8 cellular contexts compared by ENCODE assay signal in genomic region chr19:49097453-49098288, GRCh38. TPM values are rescaled to one million over a fixed set of nuclear protein-coding genes. Genes with fewer than 3 reads are reported as not detected.
DNase-seq lines count a peak whose midpoint lies in the region; ATAC-seq and TF ChIP-seq lines count a peak whose summit lies in the region.

No MANE protein-coding gene starts in this region.

- ATAC-seq in gastroesophageal sphincter (peak; percentile 80), HG03097 (IDR thresholded peaks at IDR 0.05; ENCODE audit: low FRiP score, unreplicated experiment) (no peak)

- H3K4me1 ChIP-seq in gastroesophageal sphincter (peaks cover 0 to 39% (median 0%) of the 10 kb centered on the region in 3 donors), vagina (peaks cover 11% of the 10 kb centered on the region)

- 27 to 54% methylated on average over 6 of the region's 8 CpGs for WGBS in gastroesophageal sphincter (ENCODE audit: low coverage in 1 of 2), 2 donors

- H3K4me3 ChIP-seq in LNCaP clone FGC (ENCODE audit: low read depth, low read length), result no peak overlapping the region; the same call in 1 of the 2 replicates
- H3K4me3 ChIP-seq in gastroesophageal sphincter, result no peak overlapping the region
- no peak overlapping the region for H3K4me3 ChIP-seq in vagina

- in situ Hi-C loops in SK-MEL-5 (cut with HindIII; ENCODE audit: low pct_unique_long_range_greater_than_20kb, low sequenced_read_pairs), result no loop called here

- TF ChIP-seq POLR2A in gastroesophageal sphincter (IDR thresholded peaks at IDR 0.05) (no peak), vagina (IDR thresholded peaks at IDR 0.05) (no peak)

- intact Hi-C loops in vagina (cut with DNase I), result loop anchor here (5.0 kb wide), 2 partner anchors 50 to 105 kb away; no protein-coding TSS in a partner anchor

- H3K27ac ChIP-seq in gastroesophageal sphincter (peak overlapping the region in 1 of 4 donors; percentile 51), vagina (no peak overlapping the region)

- H3K9me3 ChIP-seq in gastroesophageal sphincter (no peaks in the 10 kb centered on the region), vagina (no peaks in the 10 kb centered on the region)

- peak; percentile 84 for TF ChIP-seq CTCF in LNCaP clone FGC (IDR thresholded peaks at IDR 0.05; ENCODE audit: control insufficient read depth, extremely low read depth, insufficient read depth)
- peak in 3 of 4 experiments; percentile 96 to 98 (median 96) for TF ChIP-seq CTCF in gastroesophageal sphincter (IDR thresholded peaks at IDR 0.05)
- TF ChIP-seq CTCF in vagina (IDR thresholded peaks at IDR 0.05), result peak; percentile 90 to 97 (median 91)

- TF ChIP-seq EP300 in gastroesophageal sphincter (IDR thresholded peaks at IDR 0.05), result no peak

- no peaks in the 10 kb centered on the region for H3K27me3 ChIP-seq in gastroesophageal sphincter
- no peaks in the 10 kb centered on the region for H3K27me3 ChIP-seq in vagina

- DNase-seq in EH (ENCODE audit: low read depth), result peak; percentile 83
- peak; percentile 69 for DNase-seq in LNCaP clone FGC (ENCODE audit: low read depth)
- peak; percentile 83 for DNase-seq in SK-MEL-5 (ENCODE audit: low read depth, low spot score)
- peak; percentile 35 to 51 (median 46) for DNase-seq in activated naive CD4-positive, alpha-beta T cell (lab: John Stamatoyannopoulos, UW)
- peak; percentile 72 for DNase-seq in pons (ENCODE audit: low spot score)
- DNase-seq in vagina (ENCODE audit: extremely low spot score in 2 of 2), result no peak

- H3K36me3 ChIP-seq in gastroesophageal sphincter (peaks cover 0 to 99% of the 10 kb centered on the region in 2 donors), vagina (peaks cover 5 to 83% of the 10 kb centered on the region in 2 donors)

RNA-seq across cellular contexts. Expression of gene SNRNP70, which starts 12.4 kb away (rescaled TPM):
- 141 and 179 TPM in 2 replicates for total RNA-seq in SK-MEL-5 (2014; rRNA removed; shearing (Covaris generic))
- 189 and 276 TPM in 2 replicates for polyA plus RNA-seq in SK-MEL-5 (2015; cell fraction: cytosol; rRNA removed)
- polyA plus RNA-seq in SK-MEL-5 (2015; cell fraction: nucleus; rRNA removed), result 1,879 and 2,064 TPM in 2 replicates
- total RNA-seq in gastroesophageal sphincter, result 100 to 1,000 TPM in 3 of 4 donors, 10 to 100 TPM in 1; 77.4 to 323 (median 192) TPM
- 380 TPM for total RNA-seq in vagina

RNA-seq across cellular contexts. Expression of gene LIN7B, which starts 16.5 kb away (rescaled TPM):
- total RNA-seq in SK-MEL-5 (2014; rRNA removed; shearing (Covaris generic)), result 5.6 and 6.4 TPM in 2 replicates
- 8.4 and 14.1 TPM in 2 replicates for polyA plus RNA-seq in SK-MEL-5 (2015; cell fraction: cytosol; rRNA removed)
- 12.4 and 15.9 TPM in 2 replicates for polyA plus RNA-seq in SK-MEL-5 (2015; cell fraction: nucleus; rRNA removed)
- total RNA-seq in gastroesophageal sphincter, result 10 to 100 TPM in 3 of 4 donors, 1 to 10 TPM in 1; 6.5 to 19.8 (median 13.2) TPM
- 23.8 TPM for total RNA-seq in vagina

RNA-seq across cellular contexts. Expression of gene C19orf73, which starts 21.3 kb away (rescaled TPM):
- 1.1 and 1.8 TPM in 2 replicates for total RNA-seq in SK-MEL-5 (2014; rRNA removed; shearing (Covaris generic))
- polyA plus RNA-seq in SK-MEL-5 (2015; cell fraction: cytosol; rRNA removed), result 1.4 and 4.5 TPM in 2 replicates
- 0.51 and 7.5 TPM in 2 replicates for polyA plus RNA-seq in SK-MEL-5 (2015; cell fraction: nucleus; rRNA removed)
- 1 to 10 TPM in 1 of 4 donors, not detected in 3; 1.8 TPM for total RNA-seq in gastroesophageal sphincter
- not detected for total RNA-seq in vagina

RNA-seq across cellular contexts. Expression of gene PPFIA3, which starts 21.7 kb away (rescaled TPM):
- 8.8 and 9.9 TPM in 2 replicates for total RNA-seq in SK-MEL-5 (2014; rRNA removed; shearing (Covaris generic))
- 18.3 and 18.5 TPM in 2 replicates for polyA plus RNA-seq in SK-MEL-5 (2015; cell fraction: cytosol; rRNA removed)
- 43.5 and 46.5 TPM in 2 replicates for polyA plus RNA-seq in SK-MEL-5 (2015; cell fraction: nucleus; rRNA removed)
- total RNA-seq in gastroesophageal sphincter, result 1 to 10 TPM; 3.6 to 7.6 (median 5.0) TPM
- 4.7 TPM for total RNA-seq in vagina

RNA-seq across cellular contexts. Expression of gene KCNA7, which starts 25.2 kb away (rescaled TPM):
- total RNA-seq in SK-MEL-5 (2014; rRNA removed; shearing (Covaris generic)), result 0.03 TPM in 2 replicates
- 0.05 TPM in 1 of 2 replicates, not detected in the other for polyA plus RNA-seq in SK-MEL-5 (2015; cell fraction: cytosol; rRNA removed)
- polyA plus RNA-seq in SK-MEL-5 (2015; cell fraction: nucleus; rRNA removed), result not detected in 2 replicates
- total RNA-seq in gastroesophageal sphincter (not detected), vagina (not detected)

Comparison
In these comparisons a context has a peak if more than half of its experiments do, and no peak if none do; other contexts are left out.
1. DNase-seq: peak in EH (single experiment), LNCaP clone FGC (single experiment), SK-MEL-5 (single experiment), activated naive CD4-positive, alpha-beta T cell (4 of 4) and pons (single experiment); none in vagina (0 of 2).
2. Peak in every context shown above with its lines, with median percentiles within 50 percentile points of each other: CTCF ChIP-seq.